In the genomic region with DNA sequence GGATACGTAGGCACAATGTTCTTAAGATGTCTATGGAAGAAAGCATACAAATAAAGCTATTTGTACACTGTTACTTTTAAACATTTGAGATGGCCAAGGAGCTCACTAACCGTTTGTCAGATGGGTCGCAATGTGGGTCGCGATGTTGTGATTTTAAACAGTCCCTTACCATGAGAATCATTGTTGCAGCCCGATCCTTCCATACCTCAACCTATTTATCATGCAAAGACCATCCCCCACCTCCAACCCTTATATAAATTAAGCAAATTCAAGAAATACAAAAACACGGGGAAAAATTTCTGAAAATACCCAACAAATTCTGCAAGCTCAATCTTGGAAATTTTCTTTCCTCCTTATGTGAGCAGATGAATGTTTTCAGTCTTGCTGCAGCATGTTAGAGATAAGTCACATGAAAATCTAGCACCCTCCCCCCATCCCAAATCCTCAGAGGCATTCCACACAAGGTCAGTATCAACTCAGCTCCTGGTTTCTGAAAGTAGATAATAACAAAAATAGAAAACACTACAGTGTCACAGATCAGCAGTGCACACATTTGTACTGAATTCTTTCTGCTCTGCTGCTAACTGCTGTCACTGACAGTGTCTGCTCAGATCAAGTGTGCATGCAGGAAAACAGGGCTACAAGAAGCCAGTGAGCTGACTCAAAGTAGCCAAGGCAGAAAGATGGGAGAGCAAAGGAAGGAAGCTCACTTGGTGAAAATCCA, we compare ENCODE assay signal across 13 cellular contexts.
DNase-seq lines count a peak whose midpoint lies in the region; ATAC-seq and TF ChIP-seq lines count a peak whose summit lies in the region.
"Had no signal": no experiment of that assay in that cellular context is flagged by ENCODE, and none has a peak within 500 bp of the region (broad histone marks: within the 10 kb centered on the region; RNA-seq: fewer than 3 reads in every experiment).

No MANE protein-coding gene starts in this region.

- H3K27ac Mint-ChIP-seq in Calu3 (ENCODE audit: unreplicated experiment) (peak overlapping the region; percentile 35), nephron progenitor cell (peak overlapping the region; percentile 5)

- H3K27me3 Mint-ChIP-seq in Calu3 (ENCODE audit: unreplicated experiment) = no peaks in the 10 kb centered on the region
- no peaks in the 10 kb centered on the region for H3K27me3 Mint-ChIP-seq in nephron progenitor cell (ENCODE audit: low read depth, poor library complexity)

- H3K36me3 Mint-ChIP-seq in Calu3 (ENCODE audit: insufficient read depth, unreplicated experiment) (peaks cover 11% of the 10 kb centered on the region), nephron progenitor cell (ENCODE audit: low read depth) (peaks cover 18% of the 10 kb centered on the region)

- H3K4me3 ChIP-seq in fibroblast of mammary gland (ENCODE audit: control insufficient read depth, low read depth, low read length) = no peak overlapping the region
- H3K4me3 ChIP-seq: MG63 had no signal

- no TSS peak for BruUV-seq in Calu3 (replicated peaks; lab: Mats Ljungman, UMichigan)

- in situ Hi-C loops in SK-MEL-5 (cut with HindIII; ENCODE audit: low pct_unique_long_range_greater_than_20kb, low sequenced_read_pairs) = no loop called here

- no peak overlapping the region for H3K4me3 Mint-ChIP-seq in Calu3 (ENCODE audit: low read depth, unreplicated experiment)
- H3K4me3 Mint-ChIP-seq in nephron progenitor cell = no peak overlapping the region
- H3K4me3 Mint-ChIP-seq: natural killer cell had no signal

- intact Hi-C loops in Calu3 (cut with micrococcal nuclease; ENCODE audit: unreplicated experiment) = no loop called here

- CTCF ChIA-PET in Calu3 (lab: Charles Lee) = no interaction called here

- H3K4me1 Mint-ChIP-seq in Calu3 (ENCODE audit: low read depth, unreplicated experiment) (peaks cover 15% of the 10 kb centered on the region), nephron progenitor cell (peaks cover 36% of the 10 kb centered on the region)

- H3K9me3 Mint-ChIP-seq in Calu3 (ENCODE audit: low read depth, unreplicated experiment) (no peaks in the 10 kb centered on the region), nephron progenitor cell (peaks cover 4% of the 10 kb centered on the region)

- ATAC-seq in HG02610 (IDR thresholded peaks at IDR 0.05; ENCODE audit: unreplicated experiment) = no peak
- no peak for ATAC-seq in GM18907 (IDR thresholded peaks at IDR 0.05; ENCODE audit: unreplicated experiment)
- ATAC-seq: natural killer cell, PC-3 had no signal

- DNase-seq in Calu3 = no peak
- DNase-seq in SK-MEL-5 (ENCODE audit: low read depth, low spot score) = peak; percentile 3
- peak; percentile 46 for DNase-seq in fibroblast of mammary gland (ENCODE audit: low read depth)
- no peak for DNase-seq in nephron progenitor cell
- no peak for DNase-seq in HUDEP-2 (lab: John Stamatoyannopoulos, UW; ENCODE audit: unreplicated experiment in 76 of 76)
- no peak for DNase-seq in NCI-H510A (lab: John Stamatoyannopoulos, UW)
- DNase-seq: activated CD4-positive, alpha-beta T cell treated with anti-CD3 and anti-CD28 coated beads, Interleukin-2, amount 50 U/mL, for 48 hours; DND-41; MG63; natural killer cell; PC-3 had no signal

- TF ChIP-seq CTCF in Calu3 (IDR thresholded peaks at IDR 0.05; ENCODE audit: unreplicated experiment) (no peak), fibroblast of mammary gland (conservative IDR thresholded peaks at IDR 0.05; ENCODE audit: control insufficient read depth, insufficient read depth, low read depth, low read length) (no peak), nephron progenitor cell (IDR thresholded peaks at IDR 0.05) (no peak)

Comparison
In these comparisons a context has a peak if more than half of its experiments do, and no peak if none do; other contexts are left out.
1. DNase-seq: peak in SK-MEL-5 (single experiment) and fibroblast of mammary gland (single experiment); none in Calu3 (single experiment), nephron progenitor cell (single experiment), HUDEP-2 (0 of 76) and NCI-H510A (single experiment).